ENCODE assay signal across 15 cellular contexts in genomic region chr1:50421768-50422674, GRCh38. TPM values are rescaled to one million over a fixed set of nuclear protein-coding genes. Genes with fewer than 3 reads are reported as not detected.
DNase-seq lines count a peak whose midpoint lies in the region; ATAC-seq, FAIRE-seq and TF ChIP-seq lines count a peak whose summit lies in the region.
"Had no signal": no experiment of that assay in that cellular context is flagged by ENCODE, and none has a peak within 500 bp of the region (broad histone marks: within the 10 kb centered on the region; RNA-seq: fewer than 3 reads in every experiment).

No MANE protein-coding gene starts in this region.

- no peak for ATAC-seq in CD8-positive, alpha-beta T cell
- ATAC-seq in GM23338 (no peak), upper lobe of right lung (no peak)
- ATAC-seq in naive thymus-derived CD8-positive, alpha-beta T cell: no peak
- ATAC-seq: sciatic nerve had no signal

- intact Hi-C loops in CD8-positive, alpha-beta T cell (cut with DNase I, micrococcal nuclease): no loop called here
- intact Hi-C loops in activated T-helper 2 cell treated with anti-CD3 and anti-CD28 coated beads, Interferon-gamma antibody, Interleukin-2, Interleukin-4, amounts not matched to agents 10 μg/mL and 5 μg/mL and 100 μg/mL, durations not matched to agents 14 hours and 24 hours and 36 hours (cut with micrococcal nuclease): loop anchor here (5.0 kb wide), 1 partner anchor 185 kb away; no protein-coding TSS in a partner anchor
- intact Hi-C loops in upper lobe of right lung (cut with DNase I) (no loop called here), OCI-LY7 (cut with micrococcal nuclease; ENCODE audit: unreplicated experiment) (no loop called here)

- no peak overlapping the region for H3K4me3 ChIP-seq in CD8-positive, alpha-beta T cell (ENCODE audit: low read depth, low read length)
- H3K4me3 ChIP-seq in GM23338 (peak overlapping the region; percentile 75), upper lobe of right lung (no peak overlapping the region), OCI-LY7 (ENCODE audit: low read depth, low read length, poor library complexity, severe bottlenecking) (no peak overlapping the region)

- H3K79me2 ChIP-seq in GM23338 (replicated peaks; ENCODE audit: insufficient read depth) (no peaks in the 10 kb centered on the region), OCI-LY7 (ENCODE audit: insufficient read depth, low read depth, low read length) (no peaks in the 10 kb centered on the region)

- peaks cover 2% of the 10 kb centered on the region for H3K36me3 Mint-ChIP-seq in CD8-positive, alpha-beta T cell
- peaks cover 4% of the 10 kb centered on the region; the same call in 2 of the 3 replicates for H3K36me3 Mint-ChIP-seq in GM23338 (ENCODE audit: low read depth)
- no peaks in the 10 kb centered on the region for H3K36me3 Mint-ChIP-seq in activated T-helper 2 cell treated with anti-CD3 and anti-CD28 coated beads, Interferon-gamma antibody, Interleukin-2, Interleukin-4, amounts not matched to agents 10 μg/mL and 5 μg/mL and 100 μg/mL, durations not matched to agents 14 hours and 24 hours and 36 hours (ENCODE audit: low read depth)
- H3K36me3 Mint-ChIP-seq in naive thymus-derived CD8-positive, alpha-beta T cell: peaks cover 0 to 8% (median 0%) of the 10 kb centered on the region in 3 donors

- peak overlapping the region; percentile 93 for H3K4me2 ChIP-seq in GM23338
- H3K4me2 ChIP-seq in OCI-LY7 (ENCODE audit: low read length): no peak overlapping the region

- no peak for TF ChIP-seq CTCF in CD8-positive, alpha-beta T cell (IDR thresholded peaks at IDR 0.05)
- TF ChIP-seq CTCF in GM23338 (conservative IDR thresholded peaks at IDR 0.05; ENCODE audit: low read depth in 2 of 2): no peak
- no peak for TF ChIP-seq CTCF in upper lobe of right lung (IDR thresholded peaks at IDR 0.05)
- TF ChIP-seq CTCF in OCI-LY7 (conservative IDR thresholded peaks at IDR 0.05; ENCODE audit: low read length): no peak

- peaks cover 41% of the 10 kb centered on the region for H4K20me1 ChIP-seq in GM23338 (replicated peaks; ENCODE audit: insufficient read depth)
- no peaks in the 10 kb centered on the region for H4K20me1 ChIP-seq in OCI-LY7 (ENCODE audit: insufficient read depth, low read length)

- H3K27ac ChIP-seq in CD8-positive, alpha-beta T cell (ENCODE audit: low read depth, low read length): no peak overlapping the region
- no peak overlapping the region for H3K27ac ChIP-seq in GM23338 (ENCODE audit: low read depth)
- no peak overlapping the region for H3K27ac ChIP-seq in upper lobe of right lung
- no peak overlapping the region for H3K27ac ChIP-seq in OCI-LY7 (ENCODE audit: low read depth, low read length, poor library complexity, severe bottlenecking)
- H3K27ac ChIP-seq: suprapubic skin had no signal

- no TSS peak for BruUV-seq in OCI-LY7 (replicated peaks; lab: Mats Ljungman, UMichigan)

- peaks cover 52% of the 10 kb centered on the region for H3K4me1 Mint-ChIP-seq in CD8-positive, alpha-beta T cell (ENCODE audit: low read depth)
- H3K4me1 Mint-ChIP-seq in GM23338: peaks cover 58% of the 10 kb centered on the region
- peaks cover 23% of the 10 kb centered on the region for H3K4me1 Mint-ChIP-seq in activated T-helper 2 cell treated with anti-CD3 and anti-CD28 coated beads, Interferon-gamma antibody, Interleukin-2, Interleukin-4, amounts not matched to agents 10 μg/mL and 5 μg/mL and 100 μg/mL, durations not matched to agents 14 hours and 24 hours and 36 hours (ENCODE audit: low read depth)
- H3K4me1 Mint-ChIP-seq in naive thymus-derived CD8-positive, alpha-beta T cell: peaks cover 36 to 72% (median 57%) of the 10 kb centered on the region in 4 donors

- H3F3A ChIP-seq in GM23338 (replicated peaks; ENCODE audit: low read depth): 0 out of 2 replicates have a peak, but pooled peaks cover 13% of the 10 kb centered on the region

- no peaks in the 10 kb centered on the region for H3K36me3 ChIP-seq in CD8-positive, alpha-beta T cell (ENCODE audit: insufficient read depth, low read length)
- no peaks in the 10 kb centered on the region; the same call in 1 of the 2 replicates for H3K36me3 ChIP-seq in GM23338 (ENCODE audit: insufficient read depth)
- no peaks in the 10 kb centered on the region for H3K36me3 ChIP-seq in upper lobe of right lung
- H3K36me3 ChIP-seq in OCI-LY7 (ENCODE audit: insufficient read depth, low read length): no peaks in the 10 kb centered on the region
- H3K36me3 ChIP-seq: suprapubic skin had no signal

- TF ChIP-seq POLR2A in H54 (IDR thresholded peaks at IDR 0.05; ENCODE audit: low read depth, low read length): no peak

- H3K9me2 ChIP-seq in GM23338 (ENCODE audit: insufficient read depth) (no peaks in the 10 kb centered on the region), OCI-LY7 (ENCODE audit: insufficient read depth, low read length) (no peaks in the 10 kb centered on the region)

- FAIRE-seq in H54 (lab: Jason Lieb, UNC): no peak
- FAIRE-seq: RCC 7860 had no signal

- H3K27me3 ChIP-seq in CD8-positive, alpha-beta T cell (ENCODE audit: insufficient read depth, low read length): peaks cover 14% of the 10 kb centered on the region
- peaks cover 100% of the 10 kb centered on the region for H3K27me3 ChIP-seq in GM23338 (ENCODE audit: insufficient read depth)
- peaks cover 98% of the 10 kb centered on the region for H3K27me3 ChIP-seq in upper lobe of right lung

- H3K4me1 ChIP-seq in CD8-positive, alpha-beta T cell (ENCODE audit: insufficient read depth, low read length): peaks cover 22% of the 10 kb centered on the region
- H3K4me1 ChIP-seq in GM23338 (ENCODE audit: insufficient read depth): peaks cover 38% of the 10 kb centered on the region
- H3K4me1 ChIP-seq in upper lobe of right lung: peaks cover 34% of the 10 kb centered on the region
- H3K4me1 ChIP-seq in OCI-LY7 (ENCODE audit: insufficient read depth, low read length, poor library complexity, severe bottlenecking): no peaks in the 10 kb centered on the region

- H3K4me3 Mint-ChIP-seq in CD8-positive, alpha-beta T cell: peak overlapping the region; percentile 10
- peak overlapping the region; percentile 76 for H3K4me3 Mint-ChIP-seq in GM23338
- H3K4me3 Mint-ChIP-seq in activated T-helper 2 cell treated with anti-CD3 and anti-CD28 coated beads, Interferon-gamma antibody, Interleukin-2, Interleukin-4, amounts not matched to agents 10 μg/mL and 5 μg/mL and 100 μg/mL, durations not matched to agents 14 hours and 24 hours and 36 hours (ENCODE audit: low read depth): no peak overlapping the region
- peak overlapping the region; percentile 46 to 78 (median 65) for H3K4me3 Mint-ChIP-seq in naive thymus-derived CD8-positive, alpha-beta T cell

- no peak for DNase-seq in CD8-positive, alpha-beta T cell
- DNase-seq in GM23338 (ENCODE audit: low spot score): peak; percentile 76
- no peak for DNase-seq in activated T-helper 2 cell treated with anti-CD3 and anti-CD28 coated beads, Interferon-gamma antibody, Interleukin-2, Interleukin-4, amounts not matched to agents 10 μg/mL and 5 μg/mL and 100 μg/mL, durations not matched to agents 14 hours and 24 hours and 36 hours (ENCODE audit: low spot score)
- no peak for DNase-seq in naive thymus-derived CD8-positive, alpha-beta T cell
- DNase-seq in upper lobe of right lung: no peak
- no peak for DNase-seq in H54 (ENCODE audit: insufficient read length, low spot score)
- no peak for DNase-seq in OCI-LY7 (ENCODE audit: low spot score)
- DNase-seq: Calu3, NCI-H1092 treated with DMSO at 0.1 percent for 48 hours had no signal

- POLR2A ChIA-PET in CD8-positive, alpha-beta T cell (lab: Charles Lee): no interaction called here
- POLR2A ChIA-PET in naive thymus-derived CD8-positive, alpha-beta T cell (lab: Charles Lee): no interaction called here
- POLR2A ChIA-PET in OCI-LY7 (lab: Charles Lee): interaction anchor here (0.6 kb wide), 1 partner anchor 174 kb away, joined by 3 read pairs; no protein-coding TSS in a partner anchor

- H3K9me3 Mint-ChIP-seq in CD8-positive, alpha-beta T cell: no peaks in the 10 kb centered on the region
- peaks cover 6% of the 10 kb centered on the region for H3K9me3 Mint-ChIP-seq in GM23338
- H3K9me3 Mint-ChIP-seq in activated T-helper 2 cell treated with anti-CD3 and anti-CD28 coated beads, Interferon-gamma antibody, Interleukin-2, Interleukin-4, amounts not matched to agents 10 μg/mL and 5 μg/mL and 100 μg/mL, durations not matched to agents 14 hours and 24 hours and 36 hours: no peaks in the 10 kb centered on the region
- peaks cover 0 to 3% (median 0%) of the 10 kb centered on the region in 9 donors for H3K9me3 Mint-ChIP-seq in naive thymus-derived CD8-positive, alpha-beta T cell

- H2AFZ ChIP-seq in GM23338 (peak overlapping the region; percentile 86), OCI-LY7 (ENCODE audit: low read length) (no peak overlapping the region)

- CTCF ChIA-PET in CD8-positive, alpha-beta T cell (lab: Charles Lee): no interaction called here
- CTCF ChIA-PET in OCI-LY7 (lab: Charles Lee; ENCODE audit: unreplicated experiment): no interaction called here

- H3K27ac Mint-ChIP-seq in CD8-positive, alpha-beta T cell: no peak overlapping the region
- no peak overlapping the region for H3K27ac Mint-ChIP-seq in GM23338
- H3K27ac Mint-ChIP-seq in activated T-helper 2 cell treated with anti-CD3 and anti-CD28 coated beads, Interferon-gamma antibody, Interleukin-2, Interleukin-4, amounts not matched to agents 10 μg/mL and 5 μg/mL and 100 μg/mL, durations not matched to agents 14 hours and 24 hours and 36 hours: peak overlapping the region; percentile 65
- H3K27ac Mint-ChIP-seq in naive thymus-derived CD8-positive, alpha-beta T cell: peak overlapping the region in 2 of 10 donors; percentile 36 to 37

- H3K9me3 ChIP-seq in CD8-positive, alpha-beta T cell (ENCODE audit: low read length): no peaks in the 10 kb centered on the region
- H3K9me3 ChIP-seq in upper lobe of right lung (no peaks in the 10 kb centered on the region), OCI-LY7 (ENCODE audit: low read length) (no peaks in the 10 kb centered on the region)
- H3K9me3 ChIP-seq: suprapubic skin had no signal

- H3K27me3 Mint-ChIP-seq in CD8-positive, alpha-beta T cell (ENCODE audit: low read depth): peaks cover 63% of the 10 kb centered on the region
- peaks cover 96% of the 10 kb centered on the region for H3K27me3 Mint-ChIP-seq in GM23338 (ENCODE audit: insufficient read depth, low read depth, poor library complexity)
- peaks cover 76% of the 10 kb centered on the region for H3K27me3 Mint-ChIP-seq in activated T-helper 2 cell treated with anti-CD3 and anti-CD28 coated beads, Interferon-gamma antibody, Interleukin-2, Interleukin-4, amounts not matched to agents 10 μg/mL and 5 μg/mL and 100 μg/mL, durations not matched to agents 14 hours and 24 hours and 36 hours (ENCODE audit: low read depth)
- peaks cover 35 to 89% (median 65%) of the 10 kb centered on the region in 5 donors for H3K27me3 Mint-ChIP-seq in naive thymus-derived CD8-positive, alpha-beta T cell

RNA-seq across cellular contexts. Expression of gene DMRTA2, which starts 1.2 kb away (rescaled TPM):
- not detected for total RNA-seq in CD8-positive, alpha-beta T cell
- total RNA-seq in GM23338 (2014; rRNA removed; shearing (Covaris generic)): 0.07 TPM in 1 of 2 replicates, not detected in the other
- not detected in 2 replicates for polyA plus RNA-seq in GM23338 (2016; fragmentation: Nextera tagmentation; extraction: Ambion mirVana)
- total RNA-seq in activated T-helper 2 cell treated with anti-CD3 and anti-CD28 coated beads, Interferon-gamma antibody, Interleukin-2, Interleukin-4, amounts not matched to agents 10 μg/mL and 5 μg/mL and 100 μg/mL, durations not matched to agents 14 hours and 24 hours and 36 hours: not detected in 2 replicates
- total RNA-seq in naive thymus-derived CD8-positive, alpha-beta T cell: not detected
- not detected for polyA plus RNA-seq in naive thymus-derived CD8-positive, alpha-beta T cell
- total RNA-seq in upper lobe of right lung (not detected), OCI-LY7 (2022) (not detected in 2 replicates)
- total RNA-seq in OCI-LY7 (2014; rRNA removed; shearing (Covaris generic)): not detected in 2 replicates
- total RNA-seq: chondrocyte, fibroblast of lung, mucosa of gallbladder, sciatic nerve, suprapubic skin had no signal
